In the genomic region with DNA sequence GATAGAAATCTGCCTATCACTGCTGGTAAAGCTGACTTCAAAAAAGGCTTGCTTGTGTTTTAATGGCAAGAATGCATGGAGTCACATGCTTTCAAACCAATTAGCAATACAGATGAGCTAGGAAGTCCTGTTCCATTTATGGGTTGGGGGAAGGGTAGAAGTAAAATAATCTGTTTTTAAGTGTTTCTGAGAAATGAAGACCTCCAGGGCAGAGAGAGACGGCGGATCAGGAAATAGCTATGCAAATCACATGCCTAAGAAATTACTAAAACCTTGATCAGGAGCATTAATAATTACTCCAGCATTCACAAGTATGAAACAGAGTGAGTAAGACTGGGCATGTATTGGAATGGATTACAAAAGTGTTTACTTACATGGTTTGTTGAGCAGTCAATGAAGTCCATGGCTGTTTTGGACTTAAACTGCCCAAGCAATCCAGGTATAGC, we compare ENCODE assay signal across 9 cellular contexts.
DNase-seq lines count a peak whose midpoint lies in the region; ATAC-seq and TF ChIP-seq lines count a peak whose summit lies in the region.
"Had no signal": no experiment of that assay in that cellular context is flagged by ENCODE, and none has a peak within 500 bp of the region (broad histone marks: within the 10 kb centered on the region; RNA-seq: fewer than 3 reads in every experiment).

No MANE protein-coding gene starts in this region.

- POLR2A ChIA-PET in activated CD4-positive, alpha-beta T cell treated with anti-CD3 and anti-CD28 coated beads, Interleukin-2, amount 10 ng/mL, durations not matched to agents 7 days and 5 days (lab: Charles Lee) = interaction anchor here (0.6 kb wide), 1 partner anchor 178 kb away, joined by 4 read pairs; no protein-coding TSS in a partner anchor
- POLR2A ChIA-PET in activated B cell treated with CpG ODN at 0.5 μM for 24 hours (lab: Charles Lee) = interaction anchor here (0.6 to 18.1 kb wide), 16 partner anchors 8 to 690 kb away, joined by 3 to 589 read pairs (median 8); partner anchors contain the start of gene ARID5B

- peaks cover 3% of the 10 kb centered on the region for H3K9me3 Mint-ChIP-seq in activated CD4-positive, alpha-beta T cell treated with anti-CD3 and anti-CD28 coated beads, Interleukin-2, amount 10 ng/mL, durations not matched to agents 7 days and 5 days
- no peaks in the 10 kb centered on the region for H3K9me3 Mint-ChIP-seq in activated B cell treated with CpG ODN at 0.5 μM for 24 hours
- H3K9me3 Mint-ChIP-seq: naive thymus-derived CD8-positive, alpha-beta T cell had no signal

- peak overlapping the region; percentile 61 for H3K27ac Mint-ChIP-seq in activated CD4-positive, alpha-beta T cell treated with anti-CD3 and anti-CD28 coated beads, Interleukin-2, amount 10 ng/mL, durations not matched to agents 7 days and 5 days
- peak overlapping the region; percentile 93 for H3K27ac Mint-ChIP-seq in activated B cell treated with CpG ODN at 0.5 μM for 24 hours

- H3K27me3 Mint-ChIP-seq in activated CD4-positive, alpha-beta T cell treated with anti-CD3 and anti-CD28 coated beads, Interleukin-2, amount 10 ng/mL, durations not matched to agents 7 days and 5 days = no peaks in the 10 kb centered on the region
- H3K27me3 Mint-ChIP-seq in activated B cell treated with CpG ODN at 0.5 μM for 24 hours = no peaks in the 10 kb centered on the region
- H3K27me3 Mint-ChIP-seq: naive thymus-derived CD8-positive, alpha-beta T cell had no signal

- TF ChIP-seq POLR2A in ovary (IDR thresholded peaks at IDR 0.05) = no peak

- intact Hi-C loops in activated B cell treated with CpG ODN at 0.5 μM for 24 hours (cut with micrococcal nuclease) (loop anchor here (10.0 kb wide), 3 partner anchors 331 to 771 kb away; partner anchors contain the start of genes EGR2 and ZNF365), tibial artery (cut with DNase I; ENCODE audit: low total_unique reads) (no loop called here), ovary (cut with DNase I) (loop anchor here in 1 of 4 donors (10.0 kb wide), 1 partner anchor 139 kb away; the partner anchor contains the start of gene ARID5B)

- H3K4me1 ChIP-seq in tibial artery (peaks cover 0 to 91% (median 56%) of the 10 kb centered on the region in 4 donors), ovary (ENCODE audit: insufficient read depth) (peaks cover 11% of the 10 kb centered on the region)

- no peaks in the 10 kb centered on the region for H3K9me3 ChIP-seq in tibial artery
- no peaks in the 10 kb centered on the region for H3K9me3 ChIP-seq in ovary

- no peak overlapping the region for H3K4me3 Mint-ChIP-seq in activated CD4-positive, alpha-beta T cell treated with anti-CD3 and anti-CD28 coated beads, Interleukin-2, amount 10 ng/mL, durations not matched to agents 7 days and 5 days
- peak overlapping the region; percentile 58 for H3K4me3 Mint-ChIP-seq in activated B cell treated with CpG ODN at 0.5 μM for 24 hours

- TF ChIP-seq EP300 in ovary (IDR thresholded peaks at IDR 0.05) = no peak

- WGBS in ovary, 3 donors = 41 to 61% (median 44%) methylated on average over 2 of the region's 2 CpGs

- peaks cover 93% of the 10 kb centered on the region for H3K4me1 Mint-ChIP-seq in activated CD4-positive, alpha-beta T cell treated with anti-CD3 and anti-CD28 coated beads, Interleukin-2, amount 10 ng/mL, durations not matched to agents 7 days and 5 days
- peaks cover 98% of the 10 kb centered on the region for H3K4me1 Mint-ChIP-seq in activated B cell treated with CpG ODN at 0.5 μM for 24 hours

- no peak for DNase-seq in activated CD4-positive, alpha-beta T cell treated with anti-CD3 and anti-CD28 coated beads, Interleukin-2, amount 10 ng/mL, durations not matched to agents 7 days and 5 days
- no peak for DNase-seq in activated CD4-positive, alpha-beta T cell treated with anti-CD3 and anti-CD28 coated beads, Interleukin-2, amount 50 U/mL, for 48 hours
- DNase-seq in activated B cell treated with CpG ODN at 0.5 μM for 24 hours (no peak), iris pigment epithelial cell (ENCODE audit: low read depth) (peak; percentile 83), tibial artery (no peak), ovary (no peak)
- DNase-seq: naive thymus-derived CD8-positive, alpha-beta T cell had no signal

- H3K36me3 ChIP-seq in tibial artery (no peaks in the 10 kb centered on the region), ovary (no peaks in the 10 kb centered on the region)

- H3K27ac ChIP-seq in tibial artery (peak overlapping the region; percentile 88 to 96), ovary (no peak overlapping the region)

- TF ChIP-seq CTCF in activated B cell treated with CpG ODN at 0.5 μM for 24 hours (IDR thresholded peaks at IDR 0.05) (no peak), tibial artery (IDR thresholded peaks at IDR 0.05) (no peak), ovary (IDR thresholded peaks at IDR 0.05) (no peak)

- H3K36me3 Mint-ChIP-seq in activated CD4-positive, alpha-beta T cell treated with anti-CD3 and anti-CD28 coated beads, Interleukin-2, amount 10 ng/mL, durations not matched to agents 7 days and 5 days (ENCODE audit: low read depth) = peaks cover 51% of the 10 kb centered on the region
- peaks cover 7% of the 10 kb centered on the region for H3K36me3 Mint-ChIP-seq in activated B cell treated with CpG ODN at 0.5 μM for 24 hours (ENCODE audit: low read depth)

- ATAC-seq in activated B cell treated with CpG ODN at 0.5 μM for 24 hours (ENCODE audit: low read depth) = no peak
- no peak for ATAC-seq in GM21825 (IDR thresholded peaks at IDR 0.05; ENCODE audit: unreplicated experiment)
- no peak for ATAC-seq in HG03520 (IDR thresholded peaks at IDR 0.05; ENCODE audit: unreplicated experiment)
- ATAC-seq: naive thymus-derived CD8-positive, alpha-beta T cell had no signal

- H3K27me3 ChIP-seq in tibial artery (no peaks in the 10 kb centered on the region), ovary (no peaks in the 10 kb centered on the region)

- CTCF ChIA-PET in activated CD4-positive, alpha-beta T cell treated with anti-CD3 and anti-CD28 coated beads, Interleukin-2, amount 10 ng/mL, durations not matched to agents 7 days and 5 days (lab: Charles Lee) = interaction anchor here (0.7 to 13.0 kb wide), 4 partner anchors 10 to 202 kb away, joined by 3 to 164 read pairs (median 13); no protein-coding TSS in a partner anchor
- CTCF ChIA-PET in activated B cell treated with CpG ODN at 0.5 μM for 24 hours (lab: Charles Lee) = interaction anchor here (0.6 to 1.2 kb wide), 4 partner anchors 36 to 202 kb away, joined by 3 to 11 read pairs (median 3); no protein-coding TSS in a partner anchor

- H3K4me3 ChIP-seq in tibial artery (no peak overlapping the region), ovary (no peak overlapping the region)

Comparison
In these comparisons a context has a peak if more than half of its experiments do, and no peak if none do; other contexts are left out.
1. H3K27ac ChIP-seq: peak in tibial artery (2 of 2); none in ovary (0 of 2).